ENCODE assay signal across 20 cellular contexts in the genomic region with DNA sequence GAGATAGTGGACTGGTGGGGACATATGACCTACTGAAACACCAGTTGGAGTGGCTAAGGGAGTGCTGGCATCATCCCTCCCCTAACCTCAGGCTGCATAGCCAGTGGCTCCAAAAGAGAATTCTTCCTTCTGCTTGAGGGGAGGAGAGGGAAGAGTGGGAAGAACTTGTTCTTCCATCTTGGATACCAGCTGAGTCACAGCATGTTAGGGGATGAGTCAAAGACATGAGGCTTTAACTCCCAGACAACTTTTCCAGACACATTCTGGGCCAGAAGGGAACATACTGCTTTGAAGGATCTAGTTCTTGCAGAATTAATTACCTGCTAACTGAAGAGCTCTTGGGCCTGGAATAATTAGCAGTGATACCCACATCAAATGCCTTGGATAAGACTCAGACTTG. TPM values are rescaled to one million over a fixed set of nuclear protein-coding genes. Genes with fewer than 3 reads are reported as not detected.
"Had no signal": no experiment of that assay in that cellular context is flagged by ENCODE, and none has a peak within 500 bp of the region (broad histone marks: within the 10 kb centered on the region; RNA-seq: fewer than 3 reads in every experiment).

No MANE protein-coding gene starts in this region.

- H3K27ac ChIP-seq: brain microvascular endothelial cell, esophagus squamous epithelium, heart right ventricle, prostate gland, spleen, testis had no signal

- H3K36me3 ChIP-seq: brain microvascular endothelial cell, esophagus squamous epithelium, heart right ventricle, prostate gland, spleen had no signal

- H3K9me3 ChIP-seq: esophagus squamous epithelium, heart right ventricle, prostate gland, spleen, testis had no signal

- DNase-seq: activated CD4-positive, alpha-beta T cell treated with anti-CD3 and anti-CD28 coated beads for 1 hour; activated CD4-positive, alpha-beta T cell treated with anti-CD3 and anti-CD28 coated beads, Interleukin-2, amount 50 U/mL, for 1 hour; activated gamma-delta T cell treated with Interleukin-2 at 50 U/mL for 16 hours; activated T-cell treated with anti-CD3 and anti-CD28 coated beads, Interleukin-2, amount 50 U/mL, for 1 hour; brain microvascular endothelial cell; dorsolateral prefrontal cortex; effector memory CD8-positive, alpha-beta T cell; esophagus squamous epithelium; heart right ventricle; natural killer cell; spleen; stimulated activated CD4-positive, alpha-beta T cell treated with anti-CD3 and anti-CD28 coated beads, Interleukin-4, amount 100 ng/mL, for 1 hour; stimulated activated naive CD4-positive, alpha-beta T cell; T-cell; testis; trophoblast cell had no signal

- H3K4me3 ChIP-seq: dorsolateral prefrontal cortex, esophagus squamous epithelium, heart right ventricle, lung, prostate gland, spleen, testis had no signal

- H3K4me1 ChIP-seq: esophagus squamous epithelium, heart right ventricle, prostate gland, spleen, testis had no signal

- H3K27me3 ChIP-seq: brain microvascular endothelial cell, dorsolateral prefrontal cortex, esophagus squamous epithelium, spleen, testis had no signal

RNA-seq across cellular contexts. Expression of gene PEX5L, which starts 36.8 kb away (rescaled TPM):
- total RNA-seq: endothelial cell of umbilical vein, esophagus squamous epithelium, natural killer cell, osteocyte, T-cell had no signal
- polyA plus RNA-seq: endothelial cell of umbilical vein had no signal
